ENCODE assay signal across 8 cellular contexts in the genomic region with DNA sequence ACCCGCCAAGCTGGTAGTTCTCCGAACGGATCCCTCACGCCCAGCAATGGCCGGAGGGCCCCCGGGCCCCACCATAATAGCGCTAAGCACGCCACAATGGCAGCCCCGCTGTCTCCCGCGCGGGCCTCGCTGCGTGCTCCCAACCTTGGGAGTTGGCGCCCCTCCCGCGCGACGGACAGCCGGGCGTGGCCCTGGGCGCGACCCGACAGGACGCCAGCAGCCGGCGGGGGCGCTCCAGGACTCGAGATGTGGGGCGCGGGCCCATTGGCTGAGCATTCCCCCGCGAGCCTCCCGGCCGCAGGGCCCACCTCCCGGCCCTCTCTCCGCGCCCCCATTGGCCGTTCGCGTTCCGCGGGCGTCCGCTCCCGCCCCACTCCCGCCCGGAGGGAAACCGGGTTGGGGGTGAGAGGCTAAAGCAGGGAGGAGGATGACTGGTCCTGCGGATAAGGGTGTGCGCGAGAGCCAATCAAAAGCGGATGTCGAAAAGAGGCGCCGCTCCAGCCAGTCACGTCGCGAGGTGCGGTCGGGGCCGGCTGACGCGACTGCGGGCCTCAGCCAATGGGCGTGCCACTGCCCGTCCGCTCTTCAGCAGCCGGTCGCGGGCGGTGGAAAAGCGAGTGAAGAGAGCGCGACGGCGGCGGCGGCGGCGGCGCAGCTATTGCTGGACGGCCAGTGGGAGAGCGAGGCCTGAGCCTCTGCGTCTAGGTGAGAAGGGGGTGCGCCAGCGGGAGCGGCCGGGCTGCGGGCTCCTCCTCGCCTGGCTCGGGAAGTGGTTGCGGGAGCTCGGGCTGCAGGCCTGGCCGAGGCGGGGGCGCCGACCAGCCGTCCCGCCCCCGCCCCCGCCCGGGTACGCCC.
DNase-seq lines count a peak whose midpoint lies in the region; ATAC-seq and FAIRE-seq lines count a peak whose summit lies in the region.

A gene with protein sequence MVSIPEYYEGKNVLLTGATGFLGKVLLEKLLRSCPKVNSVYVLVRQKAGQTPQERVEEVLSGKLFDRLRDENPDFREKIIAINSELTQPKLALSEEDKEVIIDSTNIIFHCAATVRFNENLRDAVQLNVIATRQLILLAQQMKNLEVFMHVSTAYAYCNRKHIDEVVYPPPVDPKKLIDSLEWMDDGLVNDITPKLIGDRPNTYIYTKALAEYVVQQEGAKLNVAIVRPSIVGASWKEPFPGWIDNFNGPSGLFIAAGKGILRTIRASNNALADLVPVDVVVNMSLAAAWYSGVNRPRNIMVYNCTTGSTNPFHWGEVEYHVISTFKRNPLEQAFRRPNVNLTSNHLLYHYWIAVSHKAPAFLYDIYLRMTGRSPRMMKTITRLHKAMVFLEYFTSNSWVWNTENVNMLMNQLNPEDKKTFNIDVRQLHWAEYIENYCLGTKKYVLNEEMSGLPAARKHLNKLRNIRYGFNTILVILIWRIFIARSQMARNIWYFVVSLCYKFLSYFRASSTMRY (plus strand): TSS at position 567 of the 855 bp plus-strand sequence. CDS start 26,098 bp downstream, outside the sequence.

- peak; percentile 90 for ATAC-seq in GM19035 (IDR thresholded peaks at IDR 0.05; ENCODE audit: unreplicated experiment)
- peak; percentile 92 for ATAC-seq in HG03354 (IDR thresholded peaks at IDR 0.05; ENCODE audit: poor library complexity, severe bottlenecking, unreplicated experiment)

- FAIRE-seq in islet of Langerhans (lab: Jason Lieb, UNC): peak; percentile 97

- peak; percentile 79 to 84 for DNase-seq in AML-193 (lab: John Stamatoyannopoulos, UW)
- DNase-seq in NCI-H446 treated with DMSO at 0.1 percent for 48 hours (lab: John Stamatoyannopoulos, UW): peak; percentile 98
- peak; percentile 95 for DNase-seq in activated CD4-positive, CD25-positive, alpha-beta regulatory T cell treated with anti-CD3 and anti-CD28 coated beads, Interleukin-2, amount 50 U/mL, for 72 hours
- peak; percentile 95 to 97 for DNase-seq in cerebellar nuclear complex (lab: John Stamatoyannopoulos, UW)
- DNase-seq in stimulated activated CD4-positive, alpha-beta T cell treated with anti-CD3 and anti-CD28 coated beads, Interleukin-15, amount 100 ng/mL, for 1 hour (ENCODE audit: low read depth in 1 of 2, low spot score in 1 of 2): peak; percentile 93 to 94

Comparison
In these comparisons a context has a peak if more than half of its experiments do, and no peak if none do; other contexts are left out.
1. Peak in every context shown above with its lines: DNase-seq and ATAC-seq.